In genomic region chr7:44539669-44540516, GRCh38 we compare ENCODE assay signal across 19 cellular contexts. TPM values are rescaled to one million over a fixed set of nuclear protein-coding genes. Genes with fewer than 3 reads are reported as not detected.
"Had no signal": no experiment of that assay in that cellular context is flagged by ENCODE, and none has a peak within 500 bp of the region (broad histone marks: within the 10 kb centered on the region; RNA-seq: fewer than 3 reads in every experiment).

No MANE protein-coding gene starts in this region.

- H3K4me1 ChIP-seq: heart left ventricle, prostate gland, thyroid gland, uterus had no signal

- H3K9me3 ChIP-seq: heart left ventricle, prostate gland, thyroid gland, uterus had no signal

- ATAC-seq: activated CD8-positive, alpha-beta T cell treated with anti-CD3 and anti-CD28 coated beads, Interleukin-2, amount 10 ng/mL, durations not matched to agents 7 days and 5 days; effector memory CD8-positive, alpha-beta T cell; heart left ventricle; right cardiac atrium had no signal

- DNase-seq: activated CD4-positive, alpha-beta T cell treated with anti-CD3 and anti-CD28 coated beads, Interleukin-2, amount 10 ng/mL, durations not matched to agents 24 days and 14 days; activated CD4-positive, CD25-positive, alpha-beta regulatory T cell; activated CD8-positive, alpha-beta memory T cell treated with anti-CD3 and anti-CD28 coated beads, Interleukin-2, amount 50 U/mL, for 4 hours; activated CD8-positive, alpha-beta T cell treated with anti-CD3 and anti-CD28 coated beads, Interleukin-2, amount 10 ng/mL, durations not matched to agents 7 days and 5 days; activated naive CD4-positive, alpha-beta T cell; anterior cingulate cortex; brain microvascular endothelial cell; effector memory CD8-positive, alpha-beta T cell; heart left ventricle; left cardiac atrium; mammary epithelial cell; naive B cell; occipital lobe; right cardiac atrium; thyroid gland; uterus had no signal

- H3K4me3 ChIP-seq: heart left ventricle, prostate gland, thyroid gland, uterus had no signal

- H3K27me3 ChIP-seq: brain microvascular endothelial cell, heart left ventricle, thyroid gland, uterus had no signal

- H3K27ac ChIP-seq: brain microvascular endothelial cell, heart left ventricle, prostate gland, thyroid gland, uterus had no signal

- H3K36me3 ChIP-seq: brain microvascular endothelial cell, heart left ventricle, prostate gland, thyroid gland, uterus had no signal

RNA-seq across cellular contexts. Expression of gene NPC1L1, which starts 1.2 kb away (rescaled TPM):
- total RNA-seq: activated CD4-positive, alpha-beta T cell treated with anti-CD3 and anti-CD28 coated beads, Interleukin-2, amount 10 ng/mL, durations not matched to agents 24 days and 14 days; activated CD8-positive, alpha-beta T cell treated with anti-CD3 and anti-CD28 coated beads, Interleukin-2, amount 10 ng/mL, durations not matched to agents 7 days and 5 days; frontal cortex; mammary epithelial cell; mononuclear cell; thyroid gland had no signal
